29 cellular contexts compared by ENCODE assay signal in genomic region chr6:114764866-114765265, GRCh38.
"Had no signal": no experiment of that assay in that cellular context is flagged by ENCODE, and none has a peak within 500 bp of the region (broad histone marks: within the 10 kb centered on the region; RNA-seq: fewer than 3 reads in every experiment).

No MANE protein-coding gene starts in this region.

- H3K4me1 ChIP-seq: esophagus muscularis mucosa, foreskin keratinocyte, gastrocnemius medialis, heart left ventricle had no signal

- ATAC-seq: activated CD8-positive, alpha-beta memory T cell treated with anti-CD3 and anti-CD28 coated beads, Interleukin-2, amount 10 ng/mL, durations not matched to agents 7 days and 5 days; activated CD8-positive, alpha-beta T cell treated with anti-CD3 and anti-CD28 coated beads, Interleukin-2, amount 10 ng/mL, durations not matched to agents 7 days and 5 days; activated naive CD4-positive, alpha-beta T cell treated with anti-CD3 and anti-CD28 coated beads, Interleukin-2, amount 50 U/mL, for 72 hours; foreskin keratinocyte; gastrocnemius medialis; heart left ventricle; WTC11 had no signal

- H3K9me3 ChIP-seq: gastrocnemius medialis had no signal

- H3K36me3 ChIP-seq: brain microvascular endothelial cell, esophagus muscularis mucosa, gastrocnemius medialis, heart left ventricle had no signal

- H3K4me3 ChIP-seq: coronary artery, dorsolateral prefrontal cortex, esophagus muscularis mucosa, gastrocnemius medialis, heart left ventricle had no signal

- H3K27me3 ChIP-seq: brain microvascular endothelial cell, esophagus muscularis mucosa, foreskin keratinocyte, gastrocnemius medialis, heart left ventricle had no signal

- DNase-seq: activated CD4-positive, alpha-beta T cell treated with anti-CD3 and anti-CD28 coated beads for 1 hour; activated CD4-positive, alpha-beta T cell treated with anti-CD3 and anti-CD28 coated beads for 4 hours; activated CD4-positive, alpha-beta T cell treated with anti-CD3 and anti-CD28 coated beads, Interleukin-2, amount 10 ng/mL, durations not matched to agents 7 days and 5 days; activated CD4-positive, alpha-beta T cell treated with anti-CD3 and anti-CD28 coated beads, Interleukin-2, amount 50 U/mL, for 48 hours; activated CD8-positive, alpha-beta memory T cell treated with anti-CD3 and anti-CD28 coated beads, Interleukin-2, amount 10 ng/mL, durations not matched to agents 7 days and 5 days; activated CD8-positive, alpha-beta memory T cell treated with anti-CD3 and anti-CD28 coated beads, Interleukin-2, amount 50 U/mL, for 4 hours; activated CD8-positive, alpha-beta T cell treated with anti-CD3 and anti-CD28 coated beads, Interleukin-2, amount 10 ng/mL, durations not matched to agents 7 days and 5 days; activated gamma-delta T cell; activated naive CD4-positive, alpha-beta T cell; activated naive CD4-positive, alpha-beta T cell treated with anti-CD3 and anti-CD28 coated beads, Interleukin-2, amount 10 ng/mL, durations not matched to agents 7 days and 5 days; activated naive CD8-positive, alpha-beta T cell treated with anti-CD3 and anti-CD28 coated beads, Interleukin-2, amount 10 ng/mL, durations not matched to agents 7 days and 5 days; activated T-cell treated with anti-CD3 and anti-CD28 coated beads, Interleukin-2, amount 50 U/mL, for 1 hour; activated T-cell treated with anti-CD3 and anti-CD28 coated beads, Interleukin-2, amount 50 U/mL, for 48 hours; amniotic stem cell; anterior cingulate cortex; brain microvascular endothelial cell; dorsolateral prefrontal cortex; effector memory CD4-positive, alpha-beta T cell; erythroblast; foreskin keratinocyte; gastrocnemius medialis; glutamatergic neuron; heart left ventricle; T-helper 2 cell had no signal

- H3K27ac ChIP-seq: brain microvascular endothelial cell, coronary artery, dorsolateral prefrontal cortex, esophagus muscularis mucosa, foreskin keratinocyte, gastrocnemius medialis, heart left ventricle, VCaP had no signal
